31 cellular contexts compared by ENCODE assay signal in the genomic region with DNA sequence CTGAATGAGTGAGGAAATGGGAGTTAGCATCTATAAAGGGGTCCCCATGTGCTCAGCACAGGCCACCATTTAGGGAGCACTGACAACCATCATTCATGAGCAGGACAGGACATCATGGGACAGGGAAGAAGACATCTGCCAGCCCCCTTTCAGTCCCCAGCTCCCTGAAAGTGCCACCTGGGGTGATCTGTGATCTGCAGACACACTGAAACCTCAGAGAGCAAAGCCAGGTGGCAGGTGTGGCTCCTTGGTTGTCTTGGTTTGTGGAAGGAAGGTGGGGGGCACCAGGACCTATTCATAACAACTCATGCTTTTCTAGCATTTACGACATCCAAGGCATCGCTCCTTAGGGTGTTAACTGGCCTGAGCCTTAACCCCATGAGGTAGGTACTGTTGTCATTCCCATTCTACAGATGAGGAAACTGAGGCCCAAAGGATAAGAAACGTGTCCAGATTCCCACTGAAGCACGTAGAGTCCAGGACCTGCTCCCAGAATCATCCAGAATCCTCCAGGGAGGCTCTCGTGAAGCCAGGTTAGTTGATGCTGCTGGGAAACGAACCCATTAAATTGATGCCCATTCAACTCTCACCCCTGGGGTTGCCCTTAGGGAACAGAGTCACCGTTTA. TPM values are rescaled to one million over a fixed set of nuclear protein-coding genes. Genes with fewer than 3 reads are reported as not detected.
"Had no signal": no experiment of that assay in that cellular context is flagged by ENCODE, and none has a peak within 500 bp of the region (broad histone marks: within the 10 kb centered on the region; RNA-seq: fewer than 3 reads in every experiment).

No MANE protein-coding gene starts in this region.

- DNase-seq: activated CD4-positive, alpha-beta memory T cell treated with anti-CD3 and anti-CD28 coated beads, Interleukin-2, amount 10 ng/mL, durations not matched to agents 7 days and 5 days; activated CD4-positive, alpha-beta T cell treated with anti-CD3 and anti-CD28 coated beads for 36 hours; activated CD4-positive, alpha-beta T cell treated with anti-CD3 and anti-CD28 coated beads, Interleukin-2, amount 50 U/mL, for 1 hour; activated gamma-delta T cell treated with Interleukin-2 at 50 U/mL for 16 hours; activated naive CD4-positive, alpha-beta T cell treated with anti-CD3 and anti-CD28 coated beads, Interleukin-2, amount 50 U/mL, for 16 hours; activated T-cell treated with anti-CD3 and anti-CD28 coated beads for 4 hours; activated T-cell treated with anti-CD3 and anti-CD28 coated beads, Interleukin-2, amount 50 U/mL, for 48 hours; aorta; body of pancreas; central memory CD4-positive, alpha-beta T cell; Kasumi-1; NCI-H1048; NCI-H146; NCI-H187 treated with DMSO at 0.1 percent for 48 hours; NCI-H2171 treated with DMSO at 0.1 percent for 48 hours; NCI-H345; NCI-H510A; NCI-H526 treated with DMSO at 0.1 percent for 48 hours; NCI-H82; NK-92 treated with Interleukin-12 subunit alpha and Interleukin-12 subunit beta, amount 100 ng/mL, for 24 hours; Peyer's patch; Right ventricle myocardium superior; SJCRH30; SK-N-SH; T-helper 1 cell; WERI-Rb-1 had no signal

- FAIRE-seq: bronchial epithelial cell had no signal

- H3K9ac ChIP-seq: SK-N-SH had no signal

- H3K27ac Mint-ChIP-seq: activated CD4-positive, alpha-beta memory T cell treated with anti-CD3 and anti-CD28 coated beads, Interleukin-2, amount 10 ng/mL, durations not matched to agents 7 days and 5 days; activated CD4-positive, alpha-beta T cell treated with anti-CD3 and anti-CD28 coated beads for 36 hours; activated T-helper 2 cell treated with anti-CD3 and anti-CD28 coated beads, Interferon-gamma antibody, Interleukin-2, Interleukin-4, amounts not matched to agents 10 μg/mL and 5 μg/mL and 100 μg/mL, durations not matched to agents 14 hours and 24 hours and 36 hours had no signal

- H3K9me3 ChIP-seq: body of pancreas, Peyer's patch, SJCRH30, SK-N-SH had no signal

- H3K27ac ChIP-seq: body of pancreas, Peyer's patch, RWPE1, SJCRH30, WERI-Rb-1 had no signal

- ATAC-seq: activated CD4-positive, alpha-beta T cell treated with anti-CD3 and anti-CD28 coated beads for 36 hours; body of pancreas had no signal

- H3K4me1 ChIP-seq: SJCRH30 had no signal

- H3K4me3 ChIP-seq: body of pancreas, Peyer's patch, SJCRH30 had no signal

- H3K9me3 Mint-ChIP-seq: activated CD4-positive, alpha-beta memory T cell treated with anti-CD3 and anti-CD28 coated beads, Interleukin-2, amount 10 ng/mL, durations not matched to agents 7 days and 5 days; activated T-helper 2 cell treated with anti-CD3 and anti-CD28 coated beads, Interferon-gamma antibody, Interleukin-2, Interleukin-4, amounts not matched to agents 10 μg/mL and 5 μg/mL and 100 μg/mL, durations not matched to agents 14 hours and 24 hours and 36 hours had no signal

- H3K27me3 ChIP-seq: body of pancreas, Peyer's patch, SJCRH30 had no signal

- H3K4me2 ChIP-seq: SK-N-SH had no signal

RNA-seq across cellular contexts. Expression of a gene that starts 7.9 kb away (rescaled TPM):
- total RNA-seq: SJCRH30 had no signal

RNA-seq across cellular contexts. Expression of a gene that starts 21.4 kb away (rescaled TPM):
- total RNA-seq: activated CD8-positive, alpha-beta memory T cell treated with anti-CD3 and anti-CD28 coated beads for 36 hours; activated T-helper 2 cell treated with anti-CD3 and anti-CD28 coated beads, Interferon-gamma antibody, Interleukin-2, Interleukin-4, amounts not matched to agents 10 μg/mL and 5 μg/mL and 100 μg/mL, durations not matched to agents 14 hours and 24 hours and 36 hours; aorta; bronchial epithelial cell; Peyer's patch; Right ventricle myocardium superior; SJCRH30; T-helper 2 cell treated with Interferon-gamma antibody and Interleukin-4, amounts not matched to agents 100 ng/mL and 5 ng/mL, for 36 hours had no signal
- polyA plus RNA-seq: aorta had no signal
